8 cellular contexts compared by ENCODE assay signal in genomic region chr11:27701262-27702105, GRCh38. TPM values are rescaled to one million over a fixed set of nuclear protein-coding genes. Genes with fewer than 3 reads are reported as not detected.
DNase-seq lines count a peak whose midpoint lies in the region; ATAC-seq, FAIRE-seq and TF ChIP-seq lines count a peak whose summit lies in the region.

No MANE protein-coding gene starts in this region.

- intact Hi-C loops in kidney (cut with DNase I): no loop called here

- no peak for TF ChIP-seq POLR2A in NB4 (IDR thresholded peaks at IDR 0.05; ENCODE audit: extremely low read depth, insufficient read length)

- H3K9ac ChIP-seq in kidney (ENCODE audit: low read length in 2 of 2) (peak overlapping the region in 1 of 2 donors; percentile 46), stomach smooth muscle (ENCODE audit: low read length in 2 of 2) (no peak overlapping the region)

- ATAC-seq in GM18861 (IDR thresholded peaks at IDR 0.05; ENCODE audit: unreplicated experiment) (peak; percentile 35), GM18519 (IDR thresholded peaks at IDR 0.05; ENCODE audit: low FRiP score, unreplicated experiment) (no peak)

- H3K4me1 ChIP-seq in kidney (ENCODE audit: control insufficient read depth in 1 of 2, insufficient read depth in 1 of 2, low read depth in 1 of 2, low read length in 2 of 2) (peaks cover 0 to 18% of the 10 kb centered on the region in 2 donors), stomach smooth muscle (ENCODE audit: control insufficient read depth, insufficient read depth, low read length) (peaks cover 27% of the 10 kb centered on the region)

- TF ChIP-seq CTCF in BJ (IDR thresholded peaks at IDR 0.05; ENCODE audit: insufficient read depth, low read depth, low read length) (peak; percentile 50), NB4 (IDR thresholded peaks at IDR 0.05; ENCODE audit: low read depth, low read length) (peak; percentile 6), astrocyte of the spinal cord (IDR thresholded peaks at IDR 0.05; ENCODE audit: low read depth, low read length) (peak; percentile 38), kidney (IDR thresholded peaks at IDR 0.05; ENCODE audit: borderline replicate concordance, extremely low read depth, insufficient read depth) (no peak)

- no peak overlapping the region for H3K27ac ChIP-seq in kidney (ENCODE audit: low read depth in 2 of 2, low read length in 2 of 2)
- H3K27ac ChIP-seq in stomach smooth muscle (ENCODE audit: low read length): no peak overlapping the region

- H3K4me3 ChIP-seq in BJ (ENCODE audit: low read depth, low read length): peak overlapping the region; percentile 96
- no peak overlapping the region for H3K4me3 ChIP-seq in NB4 (ENCODE audit: low read depth, low read length)
- peak overlapping the region; percentile 85 for H3K4me3 ChIP-seq in astrocyte of the spinal cord (ENCODE audit: low read depth, low read length)
- peak overlapping the region; percentile 66 to 75 for H3K4me3 ChIP-seq in kidney (ENCODE audit: low read length in 2 of 2)
- peak overlapping the region; percentile 61 to 71 for H3K4me3 ChIP-seq in stomach smooth muscle (ENCODE audit: low read length in 2 of 2)

- H3K36me3 ChIP-seq in BJ (ENCODE audit: control insufficient read depth, insufficient read depth, low read length): no peaks in the 10 kb centered on the region
- H3K36me3 ChIP-seq in kidney (ENCODE audit: control insufficient read depth in 1 of 2, insufficient read depth in 2 of 2, low read length in 2 of 2): no peaks in the 10 kb centered on the region
- no peaks in the 10 kb centered on the region for H3K36me3 ChIP-seq in stomach smooth muscle (ENCODE audit: control insufficient read depth in 2 of 2, insufficient read depth in 2 of 2, low read length in 2 of 2)

- H3K9me3 ChIP-seq in kidney (ENCODE audit: control insufficient read depth in 1 of 2, low read length in 2 of 2) (no peaks in the 10 kb centered on the region), stomach smooth muscle (ENCODE audit: control insufficient read depth in 2 of 2, low read length in 2 of 2) (no peaks in the 10 kb centered on the region)

- FAIRE-seq in kidney (lab: Jason Lieb, UNC): no peak

- no peaks in the 10 kb centered on the region for H3K27me3 ChIP-seq in BJ (ENCODE audit: control insufficient read depth, insufficient read depth, low read length)
- H3K27me3 ChIP-seq in stomach smooth muscle (ENCODE audit: control insufficient read depth in 1 of 2, insufficient read depth in 2 of 2, low read length in 2 of 2): peaks cover 28 to 42% of the 10 kb centered on the region in 2 donors

- POLR2A ChIA-PET in BJ (lab: Charles Lee): interaction anchor here (0.6 to 0.8 kb wide), 2 partner anchors 406 to 929 kb away, joined by 3 to 4 read pairs; partner anchors contain the start of genes KIF18A and METTL15

- no peak for DNase-seq in BJ (ENCODE audit: low read depth)
- peak; percentile 18 for DNase-seq in NB4 (ENCODE audit: low read depth)
- peak; percentile 83 for DNase-seq in astrocyte of the spinal cord (ENCODE audit: low read depth, low spot score)
- DNase-seq in kidney: no peak
- DNase-seq in activated gamma-delta T cell treated with Interleukin-2 at 50 U/mL for 16 hours: no peak

- CTCF ChIA-PET in BJ (lab: Yijun Ruan, JAX): interaction anchor here (0.7 to 7.1 kb wide), 12 partner anchors 8 to 1642 kb away, joined by 3 to 75 read pairs (median 4); no protein-coding TSS in a partner anchor

- in situ Hi-C loops in astrocyte of the spinal cord (cut with HindIII; ENCODE audit: low sequenced_read_pairs): loop anchor here (25.0 kb wide), 1 partner anchor 1636 kb away; no protein-coding TSS in a partner anchor

RNA-seq across cellular contexts. Expression of gene BDNF, which starts 1.2 kb away (rescaled TPM):
- 47.4 and 62.6 TPM in 2 replicates for polyA plus RNA-seq in BJ (2011; rRNA removed)
- 40.8 and 46.9 TPM in 2 replicates for polyA minus RNA-seq in BJ (2011; rRNA and poly(A)+ RNA removed)
- 0.31 TPM for total RNA-seq in kidney
- polyA plus RNA-seq in kidney (ENCODE audit: insufficient read depth, low read depth, low replicate concordance): 0.19 TPM

Comparison
In these comparisons a context has a peak if more than half of its experiments do, and no peak if none do; other contexts are left out.
1. DNase-seq: peak in NB4 (single experiment) and astrocyte of the spinal cord (single experiment); none in BJ (single experiment), kidney (single experiment) and activated gamma-delta T cell treated with Interleukin-2 at 50 U/mL for 16 hours (single experiment).
2. RNA of gene BDNF, which starts 1.2 kb away (polyA plus RNA-seq): 47.4 to 62.6 TPM in BJ; 0.19 TPM in kidney (single experiment); every median in the first group is over 10 times any median in the second.